ENCODE assay signal across 1 cellular context in genomic region chr4:26206981-26207380, GRCh38.
TF ChIP-seq lines count a peak whose summit lies in the region.

No MANE protein-coding gene starts in this region.

TF ChIP-seq in IMR-90, 13 proteins besides CTCF, POLR2A, EP300 and RAD21 (continued from another document):
- TF ChIP-seq USF2 (IDR thresholded peaks at IDR 0.05; ENCODE audit: low read depth, low read length) = no peak
- TF ChIP-seq CHD1 (IDR thresholded peaks at IDR 0.05; ENCODE audit: low read depth, low read length) = no peak
- no peak for TF ChIP-seq MAFK (IDR thresholded peaks at IDR 0.05; ENCODE audit: low read depth, low read length)
- TF ChIP-seq RCOR1 (IDR thresholded peaks at IDR 0.05; ENCODE audit: insufficient replicate concordance, low read length) = no peak
TF ChIP-seq in IMR-90: peak in this region for 0.
